ENCODE assay signal across 1 cellular context in the genomic region with DNA sequence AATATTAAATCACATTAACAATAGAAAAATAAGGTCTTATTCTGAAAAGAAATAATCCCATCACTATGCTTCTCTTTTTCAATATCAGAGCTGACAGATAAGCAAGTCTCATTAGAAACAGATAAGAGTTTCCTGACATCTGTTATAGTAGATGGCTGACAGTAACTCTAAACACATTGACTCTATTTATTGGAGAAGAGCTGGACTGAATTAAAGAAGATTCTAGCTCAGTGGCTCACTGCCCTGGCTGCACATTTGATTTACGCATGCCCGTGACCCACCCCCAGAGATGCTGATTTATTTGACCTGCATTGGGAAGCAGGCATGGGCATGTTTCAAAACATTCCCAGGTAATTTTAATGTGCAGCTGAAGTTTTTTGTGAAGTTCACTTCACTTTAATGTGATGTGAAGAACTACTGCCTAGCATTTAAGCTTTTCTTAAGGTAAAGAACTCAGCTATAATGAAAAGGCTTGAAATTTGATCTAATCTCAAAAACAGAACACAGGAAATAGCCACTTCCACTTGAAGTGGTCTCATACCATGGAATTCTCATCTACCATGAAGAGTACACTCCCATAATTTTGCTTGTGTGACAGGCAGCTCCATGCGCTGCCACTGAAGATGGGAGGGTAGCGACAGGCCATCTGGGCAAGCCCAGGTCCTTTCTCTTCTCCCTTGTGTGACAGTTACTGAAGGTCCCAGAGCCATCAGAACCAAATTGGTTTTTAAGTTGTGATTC.
TF ChIP-seq lines count a peak whose summit lies in the region.

No MANE protein-coding gene starts in this region.

TF ChIP-seq in SK-N-SH, 30 proteins besides CTCF, POLR2A, EP300 and RAD21 (continued from another document):
- TF ChIP-seq USF2 (IDR thresholded peaks at IDR 0.05; ENCODE audit: borderline replicate concordance, low read depth, low read length) (no peak), TAF1 (IDR thresholded peaks at IDR 0.05; ENCODE audit: borderline replicate concordance, low read depth, low read length) (no peak), EZH2phosphoT487 (IDR thresholded peaks at IDR 0.05; ENCODE audit: borderline replicate concordance, low read depth) (no peak)
TF ChIP-seq in SK-N-SH: peak in this region for 3.
